31 cellular contexts compared by ENCODE assay signal in the genomic region with DNA sequence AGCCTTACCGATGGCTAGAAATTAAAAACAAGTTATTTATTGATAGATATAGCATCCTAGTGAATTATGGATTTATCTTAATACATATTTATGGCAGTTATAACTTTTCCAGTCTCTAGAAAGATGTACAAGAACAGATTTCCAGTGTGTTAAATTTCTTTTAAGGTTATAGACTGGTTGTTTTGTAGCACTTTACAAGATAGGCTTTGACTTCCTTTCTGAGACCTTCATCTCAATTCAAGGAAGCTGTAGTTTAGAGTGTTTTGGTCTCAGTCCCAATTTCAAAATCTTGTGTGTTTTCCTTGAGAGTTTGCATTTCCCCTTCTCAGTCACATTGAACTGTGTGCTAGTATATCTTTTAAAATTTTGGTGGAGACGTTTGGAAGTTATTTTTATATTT. TPM values are rescaled to one million over a fixed set of nuclear protein-coding genes. Genes with fewer than 3 reads are reported as not detected.
"Had no signal": no experiment of that assay in that cellular context is flagged by ENCODE, and none has a peak within 500 bp of the region (broad histone marks: within the 10 kb centered on the region; RNA-seq: fewer than 3 reads in every experiment).

No MANE protein-coding gene starts in this region.

- H3K4me1 ChIP-seq: prostate gland, thyroid gland had no signal

- H3K27ac Mint-ChIP-seq: activated B cell treated with CpG ODN at 0.5 μM for 24 hours; activated T-helper 17 cell treated with anti-CD3 and anti-CD28 coated beads, Interleukin-2, amount 50 U/mL, for 72 hours; endodermal cell; stimulated activated memory B cell treated with anti-CD40 and anti-IgM and Interleukin-4, amounts not matched to agents 10 μg/mL and 1 μg/mL and 100 μg/mL, for 72 hours; stimulated activated naive CD8-positive, alpha-beta T cell treated with anti-CD3 and anti-CD28 coated beads, Interleukin-15, amount 100 ng/mL, for 72 hours had no signal

- ATAC-seq: activated T-helper 17 cell treated with anti-CD3 and anti-CD28 coated beads, Interleukin-2, amount 50 U/mL, for 72 hours; heart right ventricle; left lung; pancreas; stimulated activated memory B cell treated with anti-CD40 and anti-IgM and Interleukin-4, amounts not matched to agents 10 μg/mL and 1 μg/mL and 100 μg/mL, for 72 hours; stimulated activated naive CD8-positive, alpha-beta T cell treated with anti-CD3 and anti-CD28 coated beads, Interleukin-15, amount 100 ng/mL, for 72 hours had no signal

- H3K9me3 ChIP-seq: esophagus squamous epithelium, heart right ventricle, left lung, pancreas, prostate gland, thyroid gland, upper lobe of left lung, vagina had no signal

- H3K27me3 ChIP-seq: brain microvascular endothelial cell, esophagus squamous epithelium, heart right ventricle, left lung, pancreas, thyroid gland, upper lobe of left lung, vagina had no signal

- H3K27me3 Mint-ChIP-seq: activated B cell treated with CpG ODN at 0.5 μM for 24 hours; activated T-helper 17 cell treated with anti-CD3 and anti-CD28 coated beads, Interleukin-2, amount 50 U/mL, for 72 hours; stimulated activated memory B cell treated with anti-CD40 and anti-IgM and Interleukin-4, amounts not matched to agents 10 μg/mL and 1 μg/mL and 100 μg/mL, for 72 hours; stimulated activated naive CD8-positive, alpha-beta T cell treated with anti-CD3 and anti-CD28 coated beads, Interleukin-15, amount 100 ng/mL, for 72 hours had no signal

- H3K9me3 Mint-ChIP-seq: activated B cell treated with CpG ODN at 0.5 μM for 24 hours; activated T-helper 17 cell treated with anti-CD3 and anti-CD28 coated beads, Interleukin-2, amount 50 U/mL, for 72 hours; endodermal cell; stimulated activated memory B cell treated with anti-CD40 and anti-IgM and Interleukin-4, amounts not matched to agents 10 μg/mL and 1 μg/mL and 100 μg/mL, for 72 hours; stimulated activated naive CD8-positive, alpha-beta T cell treated with anti-CD3 and anti-CD28 coated beads, Interleukin-15, amount 100 ng/mL, for 72 hours had no signal

- H3K4me3 ChIP-seq: esophagus squamous epithelium, heart right ventricle, left lung, lung, pancreas, prostate gland, smooth muscle cell, thyroid gland, upper lobe of left lung, vagina had no signal

- H3K27ac ChIP-seq: brain microvascular endothelial cell, epithelial cell of prostate, esophagus squamous epithelium, left lung, pancreas, prostate gland, thyroid gland, vagina had no signal

- H3K36me3 ChIP-seq: pancreas, prostate gland had no signal

- H3K4me1 Mint-ChIP-seq: endodermal cell; stimulated activated memory B cell treated with anti-CD40 and anti-IgM and Interleukin-4, amounts not matched to agents 10 μg/mL and 1 μg/mL and 100 μg/mL, for 72 hours had no signal

- H3K4me3 Mint-ChIP-seq: activated B cell treated with CpG ODN at 0.5 μM for 24 hours; activated T-helper 17 cell treated with anti-CD3 and anti-CD28 coated beads, Interleukin-2, amount 50 U/mL, for 72 hours; endodermal cell; stimulated activated memory B cell treated with anti-CD40 and anti-IgM and Interleukin-4, amounts not matched to agents 10 μg/mL and 1 μg/mL and 100 μg/mL, for 72 hours; stimulated activated naive CD8-positive, alpha-beta T cell treated with anti-CD3 and anti-CD28 coated beads, Interleukin-15, amount 100 ng/mL, for 72 hours had no signal

- DNase-seq: activated B cell treated with CpG ODN at 0.5 μM for 24 hours; activated CD4-positive, alpha-beta T cell treated with anti-CD3 and anti-CD28 coated beads, Interleukin-2, amount 50 U/mL, for 1 hour; activated gamma-delta T cell treated with Interleukin-2 at 50 U/mL for 16 hours; activated naive CD4-positive, alpha-beta T cell treated with anti-CD3 and anti-CD28 coated beads, Interleukin-2, amount 50 U/mL, for 16 hours; brain microvascular endothelial cell; cortex of kidney; endodermal cell; esophagus squamous epithelium; foreskin melanocyte; heart right ventricle; left lung; mesendoderm; pancreas; retina; stimulated activated CD4-positive, alpha-beta T cell treated with anti-CD3 and anti-CD28 coated beads, Interleukin-1b, Interleukin-23, amount 100 ng/mL, for 48 hours; stimulated activated CD4-positive, alpha-beta T cell treated with anti-CD3 and anti-CD28 coated beads, Interleukin-4, amount 100 ng/mL, for 4 hours; stimulated activated CD8-positive, alpha-beta memory T cell treated with anti-CD3 and anti-CD28 coated beads, Interleukin-4, amount 100 ng/mL, for 48 hours; stimulated activated naive CD8-positive, alpha-beta T cell treated with anti-CD3 and anti-CD28 coated beads, Interleukin-15, amount 100 ng/mL, for 72 hours; thyroid gland; upper lobe of left lung had no signal

RNA-seq across cellular contexts. Expression of a gene that starts 49.9 kb away (rescaled TPM):
- total RNA-seq: activated B cell treated with CpG ODN at 0.5 μM for 24 hours; activated T-helper 17 cell treated with anti-CD3 and anti-CD28 coated beads, Interleukin-2, amount 50 U/mL, for 72 hours; astrocyte; endodermal cell; esophagus squamous epithelium; glomerular endothelial cell; left lung; lung; mucosa of gallbladder; pancreas; smooth muscle cell; T-helper 2 cell treated with Interferon-gamma antibody and Interleukin-4, amounts not matched to agents 100 ng/mL and 5 ng/mL, for 36 hours; thyroid gland; upper lobe of left lung; vagina had no signal

RNA-seq across cellular contexts. Expression of a gene that starts 56.8 kb away (rescaled TPM):
- total RNA-seq: activated B cell treated with CpG ODN at 0.5 μM for 24 hours; activated T-helper 17 cell treated with anti-CD3 and anti-CD28 coated beads, Interleukin-2, amount 50 U/mL, for 72 hours; T-helper 2 cell treated with Interferon-gamma antibody and Interleukin-4, amounts not matched to agents 100 ng/mL and 5 ng/mL, for 36 hours had no signal
